Comparison of ENCODE assay signal across 1 cellular context in genomic region chr10:62817120-62817762, GRCh38.
TF ChIP-seq lines count a peak whose summit lies in the region.

No MANE protein-coding gene starts in this region.

TF ChIP-seq in GM23338, 12 proteins besides CTCF, POLR2A, EP300 and RAD21 (continued from another document):
- TF ChIP-seq ZNF462 (CRISPR knock-in tag; IDR thresholded peaks at IDR 0.05) (no peak), POLR2AphosphoS5 (IDR thresholded peaks at IDR 0.05; ENCODE audit: low read depth) (no peak), STAT1 (IDR thresholded peaks at IDR 0.05; ENCODE audit: unreplicated experiment) (no peak), ZNF114 (CRISPR knock-in tag; IDR thresholded peaks at IDR 0.05) (no peak), ETS1 (IDR thresholded peaks at IDR 0.05) (no peak), REST (IDR thresholded peaks at IDR 0.05; ENCODE audit: unreplicated experiment) (no peak), EZH2 (IDR thresholded peaks at IDR 0.05; ENCODE audit: low read depth, unreplicated experiment) (no peak), ZNF331 (CRISPR knock-in tag; IDR thresholded peaks at IDR 0.05; ENCODE audit: low read depth) (no peak), CREB1 (CRISPR knock-in tag; IDR thresholded peaks at IDR 0.05; ENCODE audit: low read depth) (no peak), JUNB (IDR thresholded peaks at IDR 0.05; ENCODE audit: unreplicated experiment) (no peak)
